8 cellular contexts compared by ENCODE assay signal in the genomic region with DNA sequence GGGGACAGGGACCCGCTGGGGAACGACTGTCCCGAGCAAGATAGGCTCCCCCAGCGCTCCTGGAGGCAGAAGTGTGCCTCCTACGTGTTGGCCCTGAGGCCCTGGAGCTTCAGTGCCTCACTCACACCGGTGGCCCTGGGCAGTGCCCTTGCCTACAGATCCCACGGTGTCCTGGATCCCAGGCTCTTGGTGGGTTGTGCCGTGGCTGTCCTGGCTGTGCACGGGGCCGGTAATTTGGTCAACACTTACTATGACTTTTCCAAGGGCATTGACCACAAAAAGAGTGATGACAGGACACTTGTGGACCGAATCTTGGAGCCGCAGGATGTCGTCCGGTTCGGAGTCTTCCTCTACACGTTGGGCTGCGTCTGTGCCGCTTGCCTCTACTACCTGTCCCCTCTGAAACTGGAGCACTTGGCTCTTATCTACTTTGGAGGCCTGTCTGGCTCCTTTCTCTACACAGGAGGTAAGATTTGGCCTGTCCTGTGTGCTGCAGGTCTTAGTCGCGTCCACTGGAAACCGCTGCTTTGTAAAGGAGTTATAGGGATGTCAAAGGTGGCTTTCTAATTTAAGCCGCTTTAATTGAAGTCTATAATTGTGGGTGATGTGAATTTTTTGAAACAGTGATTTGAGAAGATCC. TPM values are rescaled to one million over a fixed set of nuclear protein-coding genes. Genes with fewer than 3 reads are reported as not detected.
DNase-seq lines count a peak whose midpoint lies in the region; ATAC-seq and TF ChIP-seq lines count a peak whose summit lies in the region.

No MANE protein-coding gene starts in this region.

- peak overlapping the region; percentile 7 for H3K18ac ChIP-seq in mesendoderm (ENCODE audit: low read length)

- no peak overlapping the region for H4K5ac ChIP-seq in mesendoderm (ENCODE audit: low read length)

- peaks cover 12% of the 10 kb centered on the region for H3K79me1 ChIP-seq in mesendoderm (ENCODE audit: low read length)

- TF ChIP-seq POLR2A in NB4 (IDR thresholded peaks at IDR 0.05; ENCODE audit: extremely low read depth, insufficient read length) (no peak), vagina (IDR thresholded peaks at IDR 0.05) (no peak)

- POLR2A ChIA-PET in BJ (lab: Charles Lee) = no interaction called here

- peaks cover 13% of the 10 kb centered on the region for H3K79me2 ChIP-seq in mesendoderm (ENCODE audit: control insufficient read depth, insufficient read depth, low read length)

- H2BK120ac ChIP-seq in mesendoderm (ENCODE audit: low read depth, low read length) = no peak overlapping the region

- no peak overlapping the region for H4K8ac ChIP-seq in mesendoderm (ENCODE audit: low read depth, low read length)

- peak overlapping the region; percentile 69 for H2AK5ac ChIP-seq in mesendoderm (ENCODE audit: low read length)

- H3K9ac ChIP-seq in mesendoderm (ENCODE audit: low read length) = peak overlapping the region; percentile 92

- H3K4ac ChIP-seq in mesendoderm (ENCODE audit: low read depth, low read length) = no peak overlapping the region

- peak overlapping the region; percentile 63 for H2BK5ac ChIP-seq in mesendoderm (ENCODE audit: low read length)

- H2BK15ac ChIP-seq in mesendoderm (replicated peaks; ENCODE audit: low read depth) = no peak overlapping the region

- H3K27me3 ChIP-seq in BJ (ENCODE audit: control insufficient read depth, insufficient read depth, low read length) (no peaks in the 10 kb centered on the region), mesendoderm (ENCODE audit: insufficient read depth, low read length, poor library complexity) (no peaks in the 10 kb centered on the region), vagina (no peaks in the 10 kb centered on the region)

- H3K36me3 ChIP-seq in BJ (ENCODE audit: control insufficient read depth, insufficient read depth, low read length) = no peaks in the 10 kb centered on the region
- H3K36me3 ChIP-seq in mesendoderm (ENCODE audit: control insufficient read depth, insufficient read depth, low read length) = no peaks in the 10 kb centered on the region
- no peaks in the 10 kb centered on the region for H3K36me3 ChIP-seq in vagina

- TF ChIP-seq CTCF in BJ (IDR thresholded peaks at IDR 0.05; ENCODE audit: insufficient read depth, low read depth, low read length) = no peak
- TF ChIP-seq CTCF in NB4 (IDR thresholded peaks at IDR 0.05; ENCODE audit: low read depth, low read length) = no peak
- no peak for TF ChIP-seq CTCF in vagina (IDR thresholded peaks at IDR 0.05)

- H3K23ac ChIP-seq in mesendoderm (ENCODE audit: low read length) = no peak overlapping the region

- H3K27ac ChIP-seq in caudate nucleus (ENCODE audit: low read depth, low read length) (peak overlapping the region; percentile 90), mesendoderm (ENCODE audit: low read depth, low read length) (peak overlapping the region; percentile 86), vagina (peak overlapping the region; percentile 85)

- H3K56ac ChIP-seq in mesendoderm (ENCODE audit: low read length) = peak overlapping the region; percentile 100

- CTCF ChIA-PET in BJ (lab: Yijun Ruan, JAX) = interaction anchor here (1.1 to 1.4 kb wide), 2 partner anchors 29 to 236 kb away, joined by 3 to 4 read pairs; no protein-coding TSS in a partner anchor

- DNase-seq in BJ (ENCODE audit: low read depth) (no peak), NB4 (ENCODE audit: low read depth) (peak; percentile 42), caudate nucleus (lab: John Stamatoyannopoulos, UW) (peak in 1 of 61 donors; percentile 36), mesendoderm (peak; percentile 37), vagina (ENCODE audit: extremely low spot score in 2 of 2) (no peak), GM19240 (ENCODE audit: insufficient read length, low spot score) (no peak), AG20443 (ENCODE audit: low spot score) (no peak)

- intact Hi-C loops in vagina (cut with DNase I) = no loop called here

- WGBS in mesendoderm (ENCODE audit: extremely low coverage, insufficient coverage, low lambda C conversion rate) = no CpG with 5 or more reads among the region's 22 CpGs

- peak overlapping the region; percentile 100 for H3K4me2 ChIP-seq in mesendoderm (ENCODE audit: low read length)

- H3K9me3 ChIP-seq in vagina = no peaks in the 10 kb centered on the region

- H3K4me3 ChIP-seq in BJ (ENCODE audit: low read depth, low read length) (peak overlapping the region; percentile 62), NB4 (ENCODE audit: low read depth, low read length) (peak overlapping the region; percentile 99), mesendoderm (ENCODE audit: low read length) (peak overlapping the region; percentile 78), vagina (peak overlapping the region; percentile 83 to 88)

- H3K4me1 ChIP-seq in mesendoderm (ENCODE audit: control insufficient read depth, low read depth, low read length) (peaks cover 2% of the 10 kb centered on the region), vagina (peaks cover 31% of the 10 kb centered on the region)

- ATAC-seq in GM21360 (IDR thresholded peaks at IDR 0.05; ENCODE audit: unreplicated experiment) = peak; percentile 42

RNA-seq across cellular contexts. Expression of gene UBIAD1, which starts 0.7 kb away (rescaled TPM):
- polyA plus RNA-seq in BJ (2011; rRNA removed) = 13.6 and 16.6 TPM in 2 replicates
- 14.3 and 19.5 TPM in 2 replicates for polyA minus RNA-seq in BJ (2011; rRNA and poly(A)+ RNA removed)
- 18.3 TPM for polyA plus RNA-seq in mesendoderm (2013, experiment 1 of 2)
- polyA plus RNA-seq in mesendoderm (2013, experiment 2 of 2) = 18.0 TPM
- total RNA-seq in vagina = 8.6 TPM

RNA-seq across cellular contexts. Expression of gene MTOR, which starts 11.4 kb away (rescaled TPM):
- polyA plus RNA-seq in BJ (2011; rRNA removed) = 28.7 and 31.6 TPM in 2 replicates
- polyA minus RNA-seq in BJ (2011; rRNA and poly(A)+ RNA removed) = 46.5 and 50.9 TPM in 2 replicates
- 24.6 TPM for polyA plus RNA-seq in mesendoderm (2013, experiment 1 of 2)
- 25.0 TPM for polyA plus RNA-seq in mesendoderm (2013, experiment 2 of 2)
- 23.6 TPM for total RNA-seq in vagina

Comparison
In these comparisons a context has a peak if more than half of its experiments do, and no peak if none do; other contexts are left out.
1. DNase-seq: peak in NB4 (single experiment) and mesendoderm (single experiment); none in BJ (single experiment), vagina (0 of 2), GM19240 (single experiment) and AG20443 (single experiment).
2. Peak in every context shown above with its lines, with median percentiles within 50 percentile points of each other: H3K4me3 ChIP-seq and H3K27ac ChIP-seq.